Comparison of ENCODE assay signal across 21 cellular contexts in the genomic region with DNA sequence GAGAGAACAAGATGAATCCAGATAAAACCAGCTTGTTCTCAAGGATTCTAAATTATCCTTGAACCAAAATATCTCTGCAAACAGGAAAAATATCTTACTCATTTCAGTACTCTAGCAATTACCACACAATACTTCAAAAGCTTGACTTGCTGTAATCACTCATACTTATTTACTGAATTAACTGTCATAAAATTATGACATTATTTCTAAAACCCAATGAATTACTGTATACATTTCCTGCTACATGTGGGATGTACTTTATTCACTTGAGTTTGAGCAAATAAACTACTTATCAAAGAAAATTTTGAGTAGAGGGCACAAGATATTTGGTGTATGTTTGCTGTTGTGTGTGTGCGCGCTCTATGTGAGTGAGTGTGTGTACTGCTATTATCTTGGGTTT. TPM values are rescaled to one million over a fixed set of nuclear protein-coding genes. Genes with fewer than 3 reads are reported as not detected.
A peak's percentile ranks its signal among the peaks of the same experiment; 100 is the strongest.
DNase-seq lines count a peak whose midpoint lies in the region; ATAC-seq, FAIRE-seq and TF ChIP-seq lines count a peak whose summit lies in the region.
"Had no signal": no experiment of that assay in that cellular context is flagged by ENCODE, and none has a peak within 500 bp of the region (broad histone marks: within the 10 kb centered on the region; RNA-seq: fewer than 3 reads in every experiment).

No MANE protein-coding gene starts in this region.

- no peak overlapping the region for H3K27ac ChIP-seq in CD8-positive, alpha-beta memory T cell (ENCODE audit: low read depth, low read length)
- H3K27ac ChIP-seq in kidney (ENCODE audit: low read depth in 2 of 2, low read length in 2 of 2) (no peak overlapping the region), Peyer's patch (no peak overlapping the region)
- H3K27ac ChIP-seq: body of pancreas, gastroesophageal sphincter, KMS-11, upper lobe of left lung had no signal

- no peak for FAIRE-seq in kidney (lab: Jason Lieb, UNC)
- FAIRE-seq: colon, keratinocyte had no signal

- peak; percentile 63 for ATAC-seq in activated T-helper 17 cell treated with anti-CD3 and anti-CD28 coated beads, Interleukin-2, amount 50 U/mL, for 72 hours (replicated peaks)
- no peak for ATAC-seq in naive thymus-derived CD8-positive, alpha-beta T cell
- ATAC-seq: body of pancreas, gastroesophageal sphincter had no signal

- H3K36me3 ChIP-seq in CD8-positive, alpha-beta memory T cell (ENCODE audit: insufficient read depth, low read length) = peaks cover 50% of the 10 kb centered on the region
- H3K36me3 ChIP-seq in kidney (ENCODE audit: control insufficient read depth in 1 of 2, insufficient read depth in 2 of 2, low read length in 2 of 2) = peaks cover 31 to 41% of the 10 kb centered on the region in 2 donors
- H3K36me3 ChIP-seq in Peyer's patch = peaks cover 0 to 71% (median 0%) of the 10 kb centered on the region in 3 donors

- H3K27me3 Mint-ChIP-seq in activated T-cell treated with anti-CD3 and anti-CD28 coated beads, Interleukin-2, amount 50 U/mL, for 24 hours = no peaks in the 10 kb centered on the region
- H3K27me3 Mint-ChIP-seq in CD8-positive, alpha-beta memory T cell = no peaks in the 10 kb centered on the region
- no peaks in the 10 kb centered on the region for H3K27me3 Mint-ChIP-seq in activated T-helper 17 cell treated with anti-CD3 and anti-CD28 coated beads, Interleukin-2, amount 50 U/mL, for 72 hours
- H3K27me3 Mint-ChIP-seq in naive thymus-derived CD8-positive, alpha-beta T cell = no peaks in the 10 kb centered on the region
- H3K27me3 Mint-ChIP-seq: activated naive CD8-positive, alpha-beta T cell treated with anti-CD3 and anti-CD28 coated beads, Interleukin-2, amount 10 ng/mL, durations not matched to agents 7 days and 5 days had no signal

- no peaks in the 10 kb centered on the region for H3K9me3 ChIP-seq in CD8-positive, alpha-beta memory T cell (ENCODE audit: low read length)
- no peaks in the 10 kb centered on the region for H3K9me3 ChIP-seq in kidney (ENCODE audit: control insufficient read depth in 1 of 2, low read length in 2 of 2)
- no peaks in the 10 kb centered on the region for H3K9me3 ChIP-seq in Peyer's patch
- H3K9me3 ChIP-seq: BE2C, body of pancreas, gastroesophageal sphincter, upper lobe of left lung had no signal

- TF ChIP-seq CTCF in kidney (IDR thresholded peaks at IDR 0.05; ENCODE audit: borderline replicate concordance, extremely low read depth, insufficient read depth) (no peak), Peyer's patch (IDR thresholded peaks at IDR 0.05) (no peak)

- no peak overlapping the region for H3K4me3 ChIP-seq in CD8-positive, alpha-beta memory T cell (ENCODE audit: low read length)
- H3K4me3 ChIP-seq in kidney (ENCODE audit: low read length in 2 of 2) = no peak overlapping the region
- H3K4me3 ChIP-seq in Peyer's patch = no peak overlapping the region
- H3K4me3 ChIP-seq: body of pancreas, gastroesophageal sphincter, upper lobe of left lung had no signal

- no peak for TF ChIP-seq POLR2A in Peyer's patch (IDR thresholded peaks at IDR 0.05)

- POLR2A ChIA-PET in CD8-positive, alpha-beta memory T cell (lab: Charles Lee) = no interaction called here
- POLR2A ChIA-PET in naive thymus-derived CD8-positive, alpha-beta T cell (lab: Charles Lee) = interaction anchor here (1.7 kb wide), 1 partner anchor 10 kb away, joined by 10 read pairs; a partner anchor contains a TSS

- intact Hi-C loops in kidney (cut with DNase I) = no loop called here

- peak overlapping the region; percentile 85 for H3K27ac Mint-ChIP-seq in activated T-cell treated with anti-CD3 and anti-CD28 coated beads, Interleukin-2, amount 50 U/mL, for 24 hours
- H3K27ac Mint-ChIP-seq in CD8-positive, alpha-beta memory T cell = peak overlapping the region in 6 of 8 donors; percentile 33 to 82 (median 64)
- peak overlapping the region; percentile 80 for H3K27ac Mint-ChIP-seq in activated T-helper 17 cell treated with anti-CD3 and anti-CD28 coated beads, Interleukin-2, amount 50 U/mL, for 72 hours
- peak overlapping the region in 7 of 10 donors; percentile 17 to 78 (median 50) for H3K27ac Mint-ChIP-seq in naive thymus-derived CD8-positive, alpha-beta T cell

- peaks cover 100% of the 10 kb centered on the region for H3K36me3 Mint-ChIP-seq in activated T-cell treated with anti-CD3 and anti-CD28 coated beads, Interleukin-2, amount 50 U/mL, for 24 hours (ENCODE audit: low read depth)
- H3K36me3 Mint-ChIP-seq in CD8-positive, alpha-beta memory T cell = peaks cover 4 to 85% (median 27%) of the 10 kb centered on the region in 3 donors
- peaks cover 100% of the 10 kb centered on the region for H3K36me3 Mint-ChIP-seq in activated T-helper 17 cell treated with anti-CD3 and anti-CD28 coated beads, Interleukin-2, amount 50 U/mL, for 72 hours (ENCODE audit: low read depth)
- H3K36me3 Mint-ChIP-seq in naive thymus-derived CD8-positive, alpha-beta T cell = peaks cover 9 to 96% (median 22%) of the 10 kb centered on the region in 3 donors

- H3K9me3 Mint-ChIP-seq in activated T-cell treated with anti-CD3 and anti-CD28 coated beads, Interleukin-2, amount 50 U/mL, for 24 hours = no peaks in the 10 kb centered on the region
- H3K9me3 Mint-ChIP-seq in CD8-positive, alpha-beta memory T cell = no peaks in the 10 kb centered on the region
- no peaks in the 10 kb centered on the region for H3K9me3 Mint-ChIP-seq in activated T-helper 17 cell treated with anti-CD3 and anti-CD28 coated beads, Interleukin-2, amount 50 U/mL, for 72 hours
- no peaks in the 10 kb centered on the region for H3K9me3 Mint-ChIP-seq in naive thymus-derived CD8-positive, alpha-beta T cell
- H3K9me3 Mint-ChIP-seq: activated naive CD8-positive, alpha-beta T cell treated with anti-CD3 and anti-CD28 coated beads, Interleukin-2, amount 10 ng/mL, durations not matched to agents 7 days and 5 days had no signal

- H3K4me3 Mint-ChIP-seq in activated T-cell treated with anti-CD3 and anti-CD28 coated beads, Interleukin-2, amount 50 U/mL, for 24 hours = no peak overlapping the region
- H3K4me3 Mint-ChIP-seq in CD8-positive, alpha-beta memory T cell = no peak overlapping the region
- H3K4me3 Mint-ChIP-seq in activated T-helper 17 cell treated with anti-CD3 and anti-CD28 coated beads, Interleukin-2, amount 50 U/mL, for 72 hours = peak overlapping the region; percentile 28
- H3K4me3 Mint-ChIP-seq in naive thymus-derived CD8-positive, alpha-beta T cell = peak overlapping the region in 1 of 10 donors; percentile 11
- H3K4me3 Mint-ChIP-seq: activated naive CD8-positive, alpha-beta T cell treated with anti-CD3 and anti-CD28 coated beads, Interleukin-2, amount 10 ng/mL, durations not matched to agents 7 days and 5 days had no signal

- CTCF ChIA-PET in CD8-positive, alpha-beta memory T cell (lab: Charles Lee) = interaction anchor here (1.1 kb wide), 1 partner anchor 130 kb away, joined by 3 read pairs; no protein-coding TSS in a partner anchor

- H3K4me1 Mint-ChIP-seq in activated T-cell treated with anti-CD3 and anti-CD28 coated beads, Interleukin-2, amount 50 U/mL, for 24 hours (ENCODE audit: low read depth) = peaks cover 70% of the 10 kb centered on the region
- peaks cover 30 to 58% (median 54%) of the 10 kb centered on the region in 3 donors for H3K4me1 Mint-ChIP-seq in CD8-positive, alpha-beta memory T cell
- H3K4me1 Mint-ChIP-seq in activated T-helper 17 cell treated with anti-CD3 and anti-CD28 coated beads, Interleukin-2, amount 50 U/mL, for 72 hours = peaks cover 51% of the 10 kb centered on the region
- H3K4me1 Mint-ChIP-seq in naive thymus-derived CD8-positive, alpha-beta T cell = peaks cover 22 to 43% (median 36%) of the 10 kb centered on the region in 4 donors

- H3K9ac ChIP-seq in kidney (ENCODE audit: low read length in 2 of 2) = no peak overlapping the region
- H3K9ac ChIP-seq: KMS-11 had no signal

- peaks cover 30% of the 10 kb centered on the region for H3K4me1 ChIP-seq in CD8-positive, alpha-beta memory T cell (ENCODE audit: insufficient read depth, low read length)
- H3K4me1 ChIP-seq in kidney (ENCODE audit: control insufficient read depth in 1 of 2, insufficient read depth in 1 of 2, low read depth in 1 of 2, low read length in 2 of 2) (no peaks in the 10 kb centered on the region), Peyer's patch (no peaks in the 10 kb centered on the region)
- H3K4me1 ChIP-seq: BE2C had no signal

- H3K27me3 ChIP-seq in CD8-positive, alpha-beta memory T cell (ENCODE audit: insufficient read depth, low read length, poor library complexity, severe bottlenecking) = no peaks in the 10 kb centered on the region
- H3K27me3 ChIP-seq in Peyer's patch = no peaks in the 10 kb centered on the region
- H3K27me3 ChIP-seq: BE2C, body of pancreas, gastroesophageal sphincter, upper lobe of left lung had no signal

- DNase-seq in activated T-cell treated with anti-CD3 and anti-CD28 coated beads, Interleukin-2, amount 50 U/mL, for 24 hours = no peak
- DNase-seq in activated T-cell treated with anti-CD3 and anti-CD28 coated beads, Interleukin-2, amount 50 U/mL, for 48 hours = no peak
- DNase-seq in CD8-positive, alpha-beta memory T cell = no peak
- DNase-seq in naive thymus-derived CD8-positive, alpha-beta T cell = no peak
- no peak for DNase-seq in islet precursor cell
- DNase-seq in kidney = no peak
- no peak for DNase-seq in Peyer's patch
- DNase-seq: activated naive CD8-positive, alpha-beta T cell treated with anti-CD3 and anti-CD28 coated beads, Interleukin-2, amount 10 ng/mL, durations not matched to agents 7 days and 5 days; BE2C; body of pancreas; Calu3; hypothalamus; MV-4-11; NCI-H187; retina; upper lobe of left lung had no signal

RNA-seq across cellular contexts. Expression of a gene that starts 9.7 kb away (rescaled TPM):
- total RNA-seq in CD8-positive, alpha-beta memory T cell = 100 to 1,000 TPM; 128 to 130 TPM
- polyA plus RNA-seq in CD8-positive, alpha-beta memory T cell = 24.2 TPM
- 100 to 1,000 TPM in 1 of 2 donors, 10 to 100 TPM in 1; 64.0 to 107 TPM for total RNA-seq in activated T-helper 17 cell treated with anti-CD3 and anti-CD28 coated beads, Interleukin-2, amount 50 U/mL, for 72 hours
- total RNA-seq in naive thymus-derived CD8-positive, alpha-beta T cell = 10 to 100 TPM; 61.9 to 66.5 TPM
- polyA plus RNA-seq in naive thymus-derived CD8-positive, alpha-beta T cell = 10 to 100 TPM; 17.5 to 21.6 (median 20.2) TPM
- total RNA-seq in kidney (51.2 TPM), Peyer's patch (10 to 100 TPM; 25.0 to 48.7 (median 30.6) TPM)
- polyA plus RNA-seq in kidney (ENCODE audit: insufficient read depth, low read depth, low replicate concordance) = 60.3 TPM
